ENCODE assay signal across 17 cellular contexts in genomic region chr1:19083081-19083480, GRCh38.
DNase-seq lines count a peak whose midpoint lies in the region; ATAC-seq, FAIRE-seq and TF ChIP-seq lines count a peak whose summit lies in the region.
"Had no signal": no experiment of that assay in that cellular context is flagged by ENCODE, and none has a peak within 500 bp of the region (broad histone marks: within the 10 kb centered on the region; RNA-seq: fewer than 3 reads in every experiment).

No MANE protein-coding gene starts in this region.

- no peak for DNase-seq in A549 (ENCODE audit: low read depth in 1 of 2, low spot score in 1 of 2)
- peak; percentile 41 for DNase-seq in KBM-7
- peak; percentile 92 for DNase-seq in bronchial epithelial cell (ENCODE audit: low read depth)
- peak; percentile 26 to 94 for DNase-seq in lung microvascular endothelial cell (ENCODE audit: low read depth in 2 of 2)
- DNase-seq in SK-N-DZ (ENCODE audit: low spot score) = no peak
- DNase-seq in GDM1 (lab: John Stamatoyannopoulos, UW) = no peak
- DNase-seq in activated naive CD4-positive, alpha-beta T cell treated with anti-CD3 and anti-CD28 coated beads for 36 hours = no peak
- DNase-seq: activated CD4-positive, alpha-beta T cell treated with anti-CD3 and anti-CD28 coated beads for 36 hours; activated gamma-delta T cell treated with Interleukin-2 at 50 U/mL for 16 hours; EL; gastrocnemius medialis; ovary; stimulated activated CD4-positive, alpha-beta T cell treated with anti-CD3 and anti-CD28 coated beads, Interleukin-2, amount 100 ng/mL, for 48 hours; stimulated activated naive CD4-positive, alpha-beta T cell treated with Interleukin-2 at 50 U/mL for 16 hours; SW 1271 had no signal

- no peaks in the 10 kb centered on the region for H3K27me3 ChIP-seq in bronchial epithelial cell (ENCODE audit: control insufficient read depth, insufficient read depth, low read length)
- H3K27me3 ChIP-seq: BLaER1, gastrocnemius medialis, ovary had no signal

- no peak for FAIRE-seq in A549 (lab: Jason Lieb, UNC)
- FAIRE-seq in bronchial epithelial cell (lab: Jason Lieb, UNC) = peak; percentile 60

- no peak for ATAC-seq in A549
- ATAC-seq in GM21447 (IDR thresholded peaks at IDR 0.05; ENCODE audit: unreplicated experiment) = no peak
- ATAC-seq: activated CD4-positive, alpha-beta T cell treated with anti-CD3 and anti-CD28 coated beads for 36 hours; gastrocnemius medialis had no signal

- TF ChIP-seq RAD21 in A549 (conservative IDR thresholded peaks at IDR 0.05 in 1 of 2, IDR thresholded peaks at IDR 0.05 in 1 of 2) = no peak

- WGBS in A549 (ENCODE audit: missing lambda C conversion rate) = 88% methylated on average over 5 of the region's 7 CpGs

- H3K9me3 ChIP-seq in A549 = no peaks in the 10 kb centered on the region
- H3K9me3 ChIP-seq: BLaER1, gastrocnemius medialis, ovary had no signal

- no peaks in the 10 kb centered on the region for H3K27me3 Mint-ChIP-seq in activated naive CD4-positive, alpha-beta T cell treated with anti-CD3 and anti-CD28 coated beads for 36 hours (ENCODE audit: low read depth)
- H3K27me3 Mint-ChIP-seq: activated CD4-positive, alpha-beta T cell treated with anti-CD3 and anti-CD28 coated beads for 36 hours had no signal

- peaks cover 51% of the 10 kb centered on the region for H3K36me3 Mint-ChIP-seq in activated naive CD4-positive, alpha-beta T cell treated with anti-CD3 and anti-CD28 coated beads for 36 hours (ENCODE audit: low read depth)

- H3K36me3 ChIP-seq in bronchial epithelial cell (ENCODE audit: control insufficient read depth, insufficient read depth, low read length) = peaks cover 41% of the 10 kb centered on the region
- H3K36me3 ChIP-seq: ovary had no signal

- H3K4me3 ChIP-seq in A549 (no peak overlapping the region), bronchial epithelial cell (ENCODE audit: low read depth, low read length) (no peak overlapping the region)
- H3K4me3 ChIP-seq: BLaER1, gastrocnemius medialis, ovary had no signal

- no peak for TF ChIP-seq EP300 in A549 (IDR thresholded peaks at IDR 0.05)

- H3K27ac Mint-ChIP-seq in activated naive CD4-positive, alpha-beta T cell treated with anti-CD3 and anti-CD28 coated beads for 36 hours = no peak overlapping the region
- H3K27ac Mint-ChIP-seq: activated CD4-positive, alpha-beta T cell treated with anti-CD3 and anti-CD28 coated beads for 36 hours had no signal

- peak overlapping the region; percentile 15 to 95; a peak in 4 of 6 replicates for H3K27ac ChIP-seq in A549
- H3K27ac ChIP-seq: BLaER1, gastrocnemius medialis, ovary had no signal

- no peaks in the 10 kb centered on the region for H3K9me3 Mint-ChIP-seq in activated naive CD4-positive, alpha-beta T cell treated with anti-CD3 and anti-CD28 coated beads for 36 hours

- no peak overlapping the region for H3K4me2 ChIP-seq in A549
- H3K4me2 ChIP-seq: BLaER1 had no signal

- in situ Hi-C loops in KBM-7 (cut with MboI; ENCODE audit: low pct_unique_long_range_greater_than_20kb, low sequenced_read_pairs) = loop anchor here (25.0 kb wide), 1 partner anchor 171 kb away; the partner anchor contains the start of gene ALDH4A1

- H3K4me1 Mint-ChIP-seq in activated naive CD4-positive, alpha-beta T cell treated with anti-CD3 and anti-CD28 coated beads for 36 hours (ENCODE audit: low read depth) = peaks cover 6% of the 10 kb centered on the region

- TF ChIP-seq CTCF in A549 (IDR thresholded peaks at IDR 0.05) (no peak), bronchial epithelial cell (IDR thresholded peaks at IDR 0.05; ENCODE audit: insufficient read depth, low read length, severe bottlenecking) (no peak)

- CTCF ChIA-PET in A549 (lab: Yijun Ruan, JAX) = interaction anchor here (0.8 to 3.2 kb wide), 5 partner anchors 9 to 176 kb away, joined by 3 to 11 read pairs (median 4); no protein-coding TSS in a partner anchor
- CTCF ChIA-PET in activated naive CD4-positive, alpha-beta T cell treated with anti-CD3 and anti-CD28 coated beads for 36 hours (lab: Charles Lee) = no interaction called here

- H3K4me3 Mint-ChIP-seq in activated naive CD4-positive, alpha-beta T cell treated with anti-CD3 and anti-CD28 coated beads for 36 hours = no peak overlapping the region
- H3K4me3 Mint-ChIP-seq: activated CD4-positive, alpha-beta T cell treated with anti-CD3 and anti-CD28 coated beads for 36 hours had no signal

- TF ChIP-seq POLR2A in A549 (IDR thresholded peaks at IDR 0.05; ENCODE audit: low read length) = no peak

- peaks cover 63% of the 10 kb centered on the region for H3K4me1 ChIP-seq in A549
- H3K4me1 ChIP-seq: BLaER1 had no signal

- intact Hi-C loops in activated naive CD4-positive, alpha-beta T cell treated with anti-CD3 and anti-CD28 coated beads for 36 hours (cut with micrococcal nuclease) = no loop called here

- POLR2A ChIA-PET in A549 (lab: Yijun Ruan, JAX) = no interaction called here

TF ChIP-seq in A549, 52 proteins besides CTCF, POLR2A, EP300 and RAD21:
- TF ChIP-seq EHF (CRISPR knock-in tag; IDR thresholded peaks at IDR 0.05) (no peak), FOXS1 (CRISPR knock-in tag; IDR thresholded peaks at IDR 0.05) (no peak), NR3C1 (IDR thresholded peaks at IDR 0.05) (no peak), NFE2L2 (conservative IDR thresholded peaks at IDR 0.05; ENCODE audit: low read length) (no peak), PHF8 (IDR thresholded peaks at IDR 0.05; ENCODE audit: borderline replicate concordance, low read depth) (no peak), HOXB13 (CRISPR knock-in tag; IDR thresholded peaks at IDR 0.05; ENCODE audit: low read depth) (no peak), TP53 (CRISPR knock-in tag; IDR thresholded peaks at IDR 0.05) (no peak), SREBF2 (IDR thresholded peaks at IDR 0.05) (no peak)
- TF ChIP-seq, protein P1, sequence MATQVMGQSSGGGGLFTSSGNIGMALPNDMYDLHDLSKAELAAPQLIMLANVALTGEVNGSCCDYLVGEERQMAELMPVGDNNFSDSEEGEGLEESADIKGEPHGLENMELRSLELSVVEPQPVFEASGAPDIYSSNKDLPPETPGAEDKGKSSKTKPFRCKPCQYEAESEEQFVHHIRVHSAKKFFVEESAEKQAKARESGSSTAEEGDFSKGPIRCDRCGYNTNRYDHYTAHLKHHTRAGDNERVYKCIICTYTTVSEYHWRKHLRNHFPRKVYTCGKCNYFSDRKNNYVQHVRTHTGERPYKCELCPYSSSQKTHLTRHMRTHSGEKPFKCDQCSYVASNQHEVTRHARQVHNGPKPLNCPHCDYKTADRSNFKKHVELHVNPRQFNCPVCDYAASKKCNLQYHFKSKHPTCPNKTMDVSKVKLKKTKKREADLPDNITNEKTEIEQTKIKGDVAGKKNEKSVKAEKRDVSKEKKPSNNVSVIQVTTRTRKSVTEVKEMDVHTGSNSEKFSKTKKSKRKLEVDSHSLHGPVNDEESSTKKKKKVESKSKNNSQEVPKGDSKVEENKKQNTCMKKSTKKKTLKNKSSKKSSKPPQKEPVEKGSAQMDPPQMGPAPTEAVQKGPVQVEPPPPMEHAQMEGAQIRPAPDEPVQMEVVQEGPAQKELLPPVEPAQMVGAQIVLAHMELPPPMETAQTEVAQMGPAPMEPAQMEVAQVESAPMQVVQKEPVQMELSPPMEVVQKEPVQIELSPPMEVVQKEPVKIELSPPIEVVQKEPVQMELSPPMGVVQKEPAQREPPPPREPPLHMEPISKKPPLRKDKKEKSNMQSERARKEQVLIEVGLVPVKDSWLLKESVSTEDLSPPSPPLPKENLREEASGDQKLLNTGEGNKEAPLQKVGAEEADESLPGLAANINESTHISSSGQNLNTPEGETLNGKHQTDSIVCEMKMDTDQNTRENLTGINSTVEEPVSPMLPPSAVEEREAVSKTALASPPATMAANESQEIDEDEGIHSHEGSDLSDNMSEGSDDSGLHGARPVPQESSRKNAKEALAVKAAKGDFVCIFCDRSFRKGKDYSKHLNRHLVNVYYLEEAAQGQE (IDR thresholded peaks at IDR 0.05) = no peak
TF ChIP-seq in A549: peak in this region for 0.

Comparison
In these comparisons a context has a peak if more than half of its experiments do, and no peak if none do; other contexts are left out.
1. DNase-seq: peak in KBM-7 (single experiment), bronchial epithelial cell (single experiment) and lung microvascular endothelial cell (2 of 2); none in A549 (0 of 2), SK-N-DZ (single experiment), GDM1 (single experiment) and activated naive CD4-positive, alpha-beta T cell treated with anti-CD3 and anti-CD28 coated beads for 36 hours (single experiment).